In the genomic region with DNA sequence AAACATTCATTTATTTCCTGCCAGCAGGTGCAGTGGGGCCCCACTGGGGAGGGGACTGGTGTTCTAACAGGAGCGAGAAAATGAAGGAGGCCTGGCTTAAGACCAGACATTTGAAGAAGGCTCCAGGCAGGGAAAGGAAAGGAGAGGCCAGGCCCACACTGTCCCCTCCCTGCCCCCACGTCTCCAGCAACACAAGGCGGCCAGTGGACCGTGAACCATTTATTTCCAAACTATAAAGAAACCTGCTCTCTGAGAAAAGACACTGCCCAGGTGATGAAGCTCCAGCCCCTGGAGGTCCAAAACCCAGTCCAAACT, we compare ENCODE assay signal across 9 cellular contexts. TPM values are rescaled to one million over a fixed set of nuclear protein-coding genes. Genes with fewer than 3 reads are reported as not detected.
DNase-seq lines count a peak whose midpoint lies in the region; ATAC-seq and TF ChIP-seq lines count a peak whose summit lies in the region.
"Had no signal": no experiment of that assay in that cellular context is flagged by ENCODE, and none has a peak within 500 bp of the region (broad histone marks: within the 10 kb centered on the region; RNA-seq: fewer than 3 reads in every experiment).

No MANE protein-coding gene starts in this region.

- H3K4me1 Mint-ChIP-seq in activated T-cell treated with anti-CD3 and anti-CD28 coated beads, Interleukin-2, amount 50 U/mL, for 24 hours (ENCODE audit: low read depth), result peaks cover 26% of the 10 kb centered on the region
- peaks cover 21% of the 10 kb centered on the region for H3K4me1 Mint-ChIP-seq in activated T-cell treated with anti-CD3 and anti-CD28 coated beads, Interleukin-2, amount 50 U/mL, for 72 hours (ENCODE audit: low read depth)

- TF ChIP-seq CTCF in thyroid gland (IDR thresholded peaks at IDR 0.05), result no peak

- no peaks in the 10 kb centered on the region for H3K27me3 Mint-ChIP-seq in activated T-cell treated with anti-CD3 and anti-CD28 coated beads, Interleukin-2, amount 50 U/mL, for 24 hours
- no peaks in the 10 kb centered on the region for H3K27me3 Mint-ChIP-seq in activated T-cell treated with anti-CD3 and anti-CD28 coated beads, Interleukin-2, amount 50 U/mL, for 72 hours (ENCODE audit: low read depth)

- peaks cover 42% of the 10 kb centered on the region for H3K4me1 ChIP-seq in NT2/D1 (ENCODE audit: insufficient read depth, insufficient read length)
- peaks cover 20% of the 10 kb centered on the region for H3K4me1 ChIP-seq in iPS-20b (ENCODE audit: insufficient read depth, low read length)
- peaks cover 24 to 28% of the 10 kb centered on the region in 2 donors for H3K4me1 ChIP-seq in thyroid gland

- peak overlapping the region; percentile 8 for H3K27ac Mint-ChIP-seq in activated T-cell treated with anti-CD3 and anti-CD28 coated beads, Interleukin-2, amount 50 U/mL, for 24 hours
- H3K27ac Mint-ChIP-seq in activated T-cell treated with anti-CD3 and anti-CD28 coated beads, Interleukin-2, amount 50 U/mL, for 72 hours, result no peak overlapping the region

- H3K4me3 ChIP-seq in NT2/D1 (ENCODE audit: insufficient read length, low read depth) (no peak overlapping the region), iPS-20b (ENCODE audit: low read length) (no peak overlapping the region), thyroid gland (replicated peaks in 1 of 3) (no peak overlapping the region)

- DNase-seq in activated T-cell treated with anti-CD3 and anti-CD28 coated beads, Interleukin-2, amount 50 U/mL, for 24 hours, result no peak
- DNase-seq in activated T-cell treated with anti-CD3 and anti-CD28 coated beads, Interleukin-2, amount 50 U/mL, for 72 hours, result no peak
- DNase-seq in NT2/D1 (ENCODE audit: low read depth, low spot score) (no peak), thyroid gland (peak; percentile 87 to 89), SKM-1 (lab: John Stamatoyannopoulos, UW; ENCODE audit: unreplicated experiment) (no peak), NCI-H345 treated with DMSO at 0.1 percent for 48 hours (lab: John Stamatoyannopoulos, UW; ENCODE audit: unreplicated experiment) (no peak)

- no peak overlapping the region for H3K4me3 Mint-ChIP-seq in activated T-cell treated with anti-CD3 and anti-CD28 coated beads, Interleukin-2, amount 50 U/mL, for 24 hours
- H3K4me3 Mint-ChIP-seq in activated T-cell treated with anti-CD3 and anti-CD28 coated beads, Interleukin-2, amount 50 U/mL, for 72 hours, result no peak overlapping the region

- H3K9me3 ChIP-seq in NT2/D1 (ENCODE audit: insufficient read depth, low read length) (no peaks in the 10 kb centered on the region), iPS-20b (ENCODE audit: insufficient read depth, low read depth, low read length) (no peaks in the 10 kb centered on the region), thyroid gland (no peaks in the 10 kb centered on the region)

- H3K9ac ChIP-seq in NT2/D1 (ENCODE audit: insufficient read length, low read depth) (peak overlapping the region; percentile 77), iPS-20b (ENCODE audit: low read depth, low read length) (peak overlapping the region; percentile 58; the same call in 1 of the 2 replicates)

- no peak overlapping the region for H3K27ac ChIP-seq in iPS-20b (ENCODE audit: low read length)
- peak overlapping the region; percentile 41 to 65 (median 58) for H3K27ac ChIP-seq in thyroid gland

- H3K9me3 Mint-ChIP-seq in activated T-cell treated with anti-CD3 and anti-CD28 coated beads, Interleukin-2, amount 50 U/mL, for 24 hours, result no peaks in the 10 kb centered on the region
- H3K9me3 Mint-ChIP-seq in activated T-cell treated with anti-CD3 and anti-CD28 coated beads, Interleukin-2, amount 50 U/mL, for 72 hours, result no peaks in the 10 kb centered on the region

- H3K36me3 Mint-ChIP-seq in activated T-cell treated with anti-CD3 and anti-CD28 coated beads, Interleukin-2, amount 50 U/mL, for 24 hours (ENCODE audit: low read depth), result peaks cover 77% of the 10 kb centered on the region
- peaks cover 2 to 13% of the 10 kb centered on the region in 2 donors for H3K36me3 Mint-ChIP-seq in activated T-cell treated with anti-CD3 and anti-CD28 coated beads, Interleukin-2, amount 50 U/mL, for 72 hours (ENCODE audit: insufficient read depth in 2 of 2)

- H3K36me3 ChIP-seq in NT2/D1 (ENCODE audit: insufficient read depth, insufficient read length, low read length) (peaks cover 37% of the 10 kb centered on the region), iPS-20b (ENCODE audit: insufficient read depth, low read depth, low read length) (peaks cover 25% of the 10 kb centered on the region; the same call in 1 of the 2 replicates), thyroid gland (peaks cover 7 to 15% of the 10 kb centered on the region in 2 donors)

- no peak for ATAC-seq in activated T-cell treated with anti-CD3 and anti-CD28 coated beads, Interleukin-2, amount 50 U/mL, for 72 hours (replicated peaks in 1 of 2)
- ATAC-seq in HG02798 (IDR thresholded peaks at IDR 0.05; ENCODE audit: poor library complexity, unreplicated experiment), result no peak

- no peak for TF ChIP-seq POLR2A in thyroid gland (IDR thresholded peaks at IDR 0.05)

- H3K27me3 ChIP-seq in NT2/D1 (ENCODE audit: insufficient read depth, insufficient read length), result peaks cover 3% of the 10 kb centered on the region
- H3K27me3 ChIP-seq in iPS-20b (ENCODE audit: insufficient read depth, low read length), result peaks cover 14% of the 10 kb centered on the region
- H3K27me3 ChIP-seq in thyroid gland, result no peaks in the 10 kb centered on the region

- 49 to 54% methylated on average over 4 of the region's 4 CpGs for WGBS in thyroid gland, 2 donors

- intact Hi-C loops in thyroid gland (cut with DNase I), result loop anchor here (5.0 kb wide), 2 partner anchors 42 to 212 kb away; a partner anchor contains a TSS

RNA-seq across cellular contexts. Expression of a gene that starts 41.4 kb away (rescaled TPM):
- total RNA-seq in activated T-cell treated with anti-CD3 and anti-CD28 coated beads, Interleukin-2, amount 50 U/mL, for 72 hours, result not detected
- 1 to 10 TPM in 2 of 4 donors, under 1 TPM in 2; 0.38 to 3.0 (median 1.2) TPM for total RNA-seq in thyroid gland
- total RNA-seq: subcutaneous adipose tissue had no signal

RNA-seq across cellular contexts. Expression of a gene that starts 56.7 kb away (rescaled TPM):
- total RNA-seq in activated T-cell treated with anti-CD3 and anti-CD28 coated beads, Interleukin-2, amount 50 U/mL, for 72 hours, result 10 to 100 TPM; 63.9 to 90.5 TPM
- 10 to 100 TPM; 47.0 to 60.6 (median 54.6) TPM for total RNA-seq in thyroid gland

Comparison
In these comparisons a context has a peak if more than half of its experiments do, and no peak if none do; other contexts are left out.
1. DNase-seq: peak in thyroid gland (2 of 2); none in activated T-cell treated with anti-CD3 and anti-CD28 coated beads, Interleukin-2, amount 50 U/mL, for 24 hours (single experiment), activated T-cell treated with anti-CD3 and anti-CD28 coated beads, Interleukin-2, amount 50 U/mL, for 72 hours (0 of 2), NT2/D1 (single experiment), SKM-1 (single experiment) and NCI-H345 treated with DMSO at 0.1 percent for 48 hours (single experiment).